30 cellular contexts compared by ENCODE assay signal in genomic region chr5:53985796-53986195, GRCh38.
"Had no signal": no experiment of that assay in that cellular context is flagged by ENCODE, and none has a peak within 500 bp of the region (broad histone marks: within the 10 kb centered on the region; RNA-seq: fewer than 3 reads in every experiment).

No MANE protein-coding gene starts in this region.

- H3K27ac ChIP-seq: adrenal gland, ascending aorta, body of pancreas, brain microvascular endothelial cell, breast epithelium, cardiac muscle cell had no signal

- H3K27me3 ChIP-seq: adrenal gland, ascending aorta, body of pancreas, brain microvascular endothelial cell, breast epithelium, cardiac muscle cell had no signal

- DNase-seq: activated effector memory CD4-positive, alpha-beta T cell treated with anti-CD3 and anti-CD28 coated beads, Interleukin-2, amount 50 U/mL, for 16 hours; activated effector memory CD4-positive, alpha-beta T cell treated with Interleukin-2 at 50 U/mL for 16 hours; activated gamma-delta T cell; activated gamma-delta T cell treated with Interleukin-2 at 50 U/mL for 16 hours; activated naive CD4-positive, alpha-beta T cell; activated naive CD4-positive, alpha-beta T cell treated with anti-CD3 and anti-CD28 coated beads for 36 hours; activated naive CD4-positive, alpha-beta T cell treated with anti-CD3 and anti-CD28 coated beads, Interleukin-2, amount 10 ng/mL, durations not matched to agents 7 days and 5 days; activated naive CD4-positive, alpha-beta T cell treated with anti-CD3 and anti-CD28 coated beads, Interleukin-2, amount 50 U/mL, for 16 hours; activated naive CD4-positive, alpha-beta T cell treated with Interleukin-2 at 50 U/mL for 16 hours; activated naive CD8-positive, alpha-beta T cell treated with anti-CD3 and anti-CD28 coated beads for 36 hours; activated naive CD8-positive, alpha-beta T cell treated with anti-CD3 and anti-CD28 coated beads, Interleukin-2, amount 10 ng/mL, durations not matched to agents 7 days and 5 days; activated naive CD8-positive, alpha-beta T cell treated with anti-CD3 and anti-CD28 coated beads, Interleukin-2, amount 50 U/mL, for 24 hours; activated T-cell treated with anti-CD3 and anti-CD28 coated beads, Interleukin-2, amount 50 U/mL, for 1 hour; activated T-cell treated with anti-CD3 and anti-CD28 coated beads, Interleukin-2, amount 50 U/mL, for 24 hours; activated T-cell treated with anti-CD3 and anti-CD28 coated beads, Interleukin-2, amount 50 U/mL, for 4 hours; activated T-cell treated with anti-CD3 and anti-CD28 coated beads, Interleukin-2, amount 50 U/mL, for 48 hours; activated T-cell treated with anti-CD3 and anti-CD28 coated beads, Interleukin-2, amount 50 U/mL, for 72 hours; adrenal gland; amniotic stem cell; amygdala; anterior cingulate cortex; aorta; body of pancreas; brain microvascular endothelial cell; caudate nucleus; central memory CD4-positive, alpha-beta T cell; cerebellar nuclear complex had no signal

- H3K9me3 ChIP-seq: adrenal gland, ascending aorta, body of pancreas, breast epithelium had no signal

- H3K4me1 ChIP-seq: ascending aorta, body of pancreas, breast epithelium had no signal

- H3K4me3 ChIP-seq: adrenal gland, ascending aorta, body of pancreas, breast epithelium, cardiac muscle cell had no signal

- H3K36me3 ChIP-seq: adrenal gland, ascending aorta, brain microvascular endothelial cell, breast epithelium, cardiac muscle cell had no signal
